8 cellular contexts compared by ENCODE assay signal in genomic region chr20:59850018-59850641, GRCh38.
A peak's percentile ranks its signal among the peaks of the same experiment; 100 is the strongest.
DNase-seq lines count a peak whose midpoint lies in the region; FAIRE-seq and TF ChIP-seq lines count a peak whose summit lies in the region.

No MANE protein-coding gene starts in this region.

- no peak overlapping the region for H3K27ac Mint-ChIP-seq in CD8-positive, alpha-beta memory T cell

- CTCF ChIA-PET in BJ (lab: Yijun Ruan, JAX) (interaction anchor here (0.6 to 6.2 kb wide), 12 partner anchors 10 to 1459 kb away, joined by 3 to 79 read pairs (median 4); no protein-coding TSS in a partner anchor), HEK293T (lab: Yijun Ruan, JAX) (interaction anchor here (0.6 to 1.7 kb wide), 10 partner anchors 9 to 250 kb away, joined by 3 to 18 read pairs (median 4); no protein-coding TSS in a partner anchor)
- CTCF ChIA-PET in CD8-positive, alpha-beta memory T cell (lab: Charles Lee), result no interaction called here

- no peaks in the 10 kb centered on the region for H3K4me1 ChIP-seq in ovary (ENCODE audit: insufficient read depth)
- no peaks in the 10 kb centered on the region for H3K4me1 ChIP-seq in CD8-positive, alpha-beta memory T cell (ENCODE audit: insufficient read depth, low read length)

- H3K27me3 ChIP-seq in BJ (ENCODE audit: control insufficient read depth, insufficient read depth, low read length), result no peaks in the 10 kb centered on the region
- no peaks in the 10 kb centered on the region for H3K27me3 ChIP-seq in ovary
- H3K27me3 ChIP-seq in CD8-positive, alpha-beta memory T cell (ENCODE audit: insufficient read depth, low read length, poor library complexity, severe bottlenecking), result no peaks in the 10 kb centered on the region

- peaks cover 0 to 6% (median 0%) of the 10 kb centered on the region in 3 donors for H3K36me3 Mint-ChIP-seq in CD8-positive, alpha-beta memory T cell

- H3K27ac ChIP-seq in ovary, result no peak overlapping the region
- H3K27ac ChIP-seq in CD8-positive, alpha-beta memory T cell (ENCODE audit: low read depth, low read length), result no peak overlapping the region

- peak; percentile 94 for FAIRE-seq in endometrium (lab: Jason Lieb, UNC)

- POLR2A ChIA-PET in BJ (lab: Charles Lee), result no interaction called here
- POLR2A ChIA-PET in HEK293T (lab: Yijun Ruan, JAX), result interaction anchor here (1.0 kb wide), 1 partner anchor 91 kb away, joined by 4 read pairs; no protein-coding TSS in a partner anchor
- POLR2A ChIA-PET in CD8-positive, alpha-beta memory T cell (lab: Charles Lee), result no interaction called here

- H3K4me3 ChIP-seq in BJ (ENCODE audit: low read depth, low read length), result no peak overlapping the region
- H3K4me3 ChIP-seq in ovary, result no peak overlapping the region
- H3K4me3 ChIP-seq in CD8-positive, alpha-beta memory T cell (ENCODE audit: low read length), result no peak overlapping the region

- intact Hi-C loops in ovary (cut with DNase I), result no loop called here

- no peaks in the 10 kb centered on the region for H3K9me3 ChIP-seq in ovary
- H3K9me3 ChIP-seq in CD8-positive, alpha-beta memory T cell (ENCODE audit: low read length), result no peaks in the 10 kb centered on the region

- no peak for TF ChIP-seq EP300 in ovary (IDR thresholded peaks at IDR 0.05)

- 65 to 66% (median 65%) methylated on average over 7 of the region's 7 CpGs for WGBS in ovary, 3 donors

- no peaks in the 10 kb centered on the region for H3K4me1 Mint-ChIP-seq in CD8-positive, alpha-beta memory T cell

- no peaks in the 10 kb centered on the region for H3K9me3 Mint-ChIP-seq in CD8-positive, alpha-beta memory T cell

- no peak overlapping the region for H3K4me3 Mint-ChIP-seq in CD8-positive, alpha-beta memory T cell

- no peak for DNase-seq in BJ (ENCODE audit: low read depth)
- peak; percentile 42 for DNase-seq in HEK293T (ENCODE audit: extremely low spot score)
- DNase-seq in NCI-H82 treated with DMSO at 0.1 percent for 48 hours (lab: John Stamatoyannopoulos, UW; ENCODE audit: unreplicated experiment), result peak; percentile 15
- no peak for DNase-seq in ovary
- no peak for DNase-seq in stimulated activated CD4-positive, alpha-beta T cell treated with anti-CD3 and anti-CD28 coated beads, Interleukin-2, amount 100 ng/mL, for 24 hours
- no peak for DNase-seq in CD8-positive, alpha-beta memory T cell
- DNase-seq in activated CD4-positive, CD25-positive, alpha-beta regulatory T cell (lab: John Stamatoyannopoulos, UW), result no peak

- TF ChIP-seq CTCF in BJ (IDR thresholded peaks at IDR 0.05; ENCODE audit: insufficient read depth, low read depth, low read length), result peak; percentile 58
- peak; percentile 52 to 58 (median 57) for TF ChIP-seq CTCF in ovary (IDR thresholded peaks at IDR 0.05)

- TF ChIP-seq POLR2A in ovary (IDR thresholded peaks at IDR 0.05), result no peak

- no peaks in the 10 kb centered on the region for H3K36me3 ChIP-seq in BJ (ENCODE audit: control insufficient read depth, insufficient read depth, low read length)
- H3K36me3 ChIP-seq in ovary, result no peaks in the 10 kb centered on the region
- H3K36me3 ChIP-seq in CD8-positive, alpha-beta memory T cell (ENCODE audit: insufficient read depth, low read length), result no peaks in the 10 kb centered on the region

- no peaks in the 10 kb centered on the region for H3K27me3 Mint-ChIP-seq in CD8-positive, alpha-beta memory T cell

TF ChIP-seq in HEK293T, 16 proteins besides CTCF, POLR2A, EP300 and RAD21:
- TF ChIP-seq TARDBP (IDR thresholded peaks at IDR 0.05) (no peak), LEF1 (IDR thresholded peaks at IDR 0.05; ENCODE audit: borderline replicate concordance) (no peak)

Comparison
In these comparisons a context has a peak if more than half of its experiments do, and no peak if none do; other contexts are left out.
1. DNase-seq: peak in HEK293T (single experiment) and NCI-H82 treated with DMSO at 0.1 percent for 48 hours (single experiment); none in BJ (single experiment), ovary (0 of 5), stimulated activated CD4-positive, alpha-beta T cell treated with anti-CD3 and anti-CD28 coated beads, Interleukin-2, amount 100 ng/mL, for 24 hours (0 of 2), CD8-positive, alpha-beta memory T cell (0 of 5) and activated CD4-positive, CD25-positive, alpha-beta regulatory T cell (0 of 4).